In genomic region chr4:2624782-2625548, GRCh38 we compare ENCODE assay signal across 25 cellular contexts.
DNase-seq lines count a peak whose midpoint lies in the region; ATAC-seq and TF ChIP-seq lines count a peak whose summit lies in the region.
"Had no signal": no experiment of that assay in that cellular context is flagged by ENCODE, and none has a peak within 500 bp of the region (broad histone marks: within the 10 kb centered on the region; RNA-seq: fewer than 3 reads in every experiment).

No MANE protein-coding gene starts in this region.

- TF ChIP-seq POLR2A in esophagus muscularis mucosa (IDR thresholded peaks at IDR 0.05; ENCODE audit: low read depth) = no peak

- no peaks in the 10 kb centered on the region for H3K9me3 ChIP-seq in esophagus muscularis mucosa
- H3K9me3 ChIP-seq: lower lobe of right lung had no signal

- no peaks in the 10 kb centered on the region for H3K9me3 Mint-ChIP-seq in activated naive CD8-positive, alpha-beta T cell treated with anti-CD3 and anti-CD28 coated beads for 36 hours
- no peaks in the 10 kb centered on the region for H3K9me3 Mint-ChIP-seq in stimulated activated naive B cell treated with anti-CD40 and anti-IgM and Interleukin-4, amounts not matched to agents 10 μg/mL and 1 μg/mL and 100 μg/mL, for 72 hours
- H3K9me3 Mint-ChIP-seq: activated CD4-positive, alpha-beta T cell treated with anti-CD3 and anti-CD28 coated beads, Interleukin-2, amount 10 ng/mL, durations not matched to agents 7 days and 5 days; dendritic cell treated with granulocyte-macrophage colony-stimulating factor and Interleukin-4, amounts not matched to agents 40 ng/mL and 50 ng/mL, for 4 days; T-helper 2 cell treated with Interferon-gamma antibody and Interleukin-4, amounts not matched to agents 5 μg/mL and 100 μg/mL, for 36 hours had no signal

- ATAC-seq in Right ventricle myocardium inferior (no peak), left lobe of liver (no peak), HG02885 (IDR thresholded peaks at IDR 0.05; ENCODE audit: poor library complexity, unreplicated experiment) (no peak)
- ATAC-seq in stimulated activated naive B cell treated with anti-CD40 and anti-IgM and Interleukin-4, amounts not matched to agents 10 μg/mL and 1 μg/mL and 100 μg/mL, for 72 hours (replicated peaks) = no peak
- ATAC-seq: activated CD8-positive, alpha-beta memory T cell treated with anti-CD3 and anti-CD28 coated beads, Interleukin-2, amount 10 ng/mL, durations not matched to agents 7 days and 5 days; lower lobe of right lung had no signal

- no peak overlapping the region for H3K4me3 Mint-ChIP-seq in activated naive CD8-positive, alpha-beta T cell treated with anti-CD3 and anti-CD28 coated beads for 36 hours
- H3K4me3 Mint-ChIP-seq in stimulated activated naive B cell treated with anti-CD40 and anti-IgM and Interleukin-4, amounts not matched to agents 10 μg/mL and 1 μg/mL and 100 μg/mL, for 72 hours = no peak overlapping the region
- H3K4me3 Mint-ChIP-seq: activated CD4-positive, alpha-beta T cell treated with anti-CD3 and anti-CD28 coated beads, Interleukin-2, amount 10 ng/mL, durations not matched to agents 7 days and 5 days; activated CD8-positive, alpha-beta memory T cell treated with anti-CD3 and anti-CD28 coated beads, Interleukin-2, amount 10 ng/mL, durations not matched to agents 7 days and 5 days; dendritic cell treated with granulocyte-macrophage colony-stimulating factor and Interleukin-4, amounts not matched to agents 40 ng/mL and 50 ng/mL, for 4 days; T-helper 2 cell treated with Interferon-gamma antibody and Interleukin-4, amounts not matched to agents 5 μg/mL and 100 μg/mL, for 36 hours had no signal

- H3K27me3 Mint-ChIP-seq in activated naive CD8-positive, alpha-beta T cell treated with anti-CD3 and anti-CD28 coated beads for 36 hours = no peaks in the 10 kb centered on the region
- no peaks in the 10 kb centered on the region for H3K27me3 Mint-ChIP-seq in stimulated activated naive B cell treated with anti-CD40 and anti-IgM and Interleukin-4, amounts not matched to agents 10 μg/mL and 1 μg/mL and 100 μg/mL, for 72 hours
- H3K27me3 Mint-ChIP-seq: activated CD4-positive, alpha-beta T cell treated with anti-CD3 and anti-CD28 coated beads, Interleukin-2, amount 10 ng/mL, durations not matched to agents 7 days and 5 days; activated CD8-positive, alpha-beta memory T cell treated with anti-CD3 and anti-CD28 coated beads, Interleukin-2, amount 10 ng/mL, durations not matched to agents 7 days and 5 days; dendritic cell treated with granulocyte-macrophage colony-stimulating factor and Interleukin-4, amounts not matched to agents 40 ng/mL and 50 ng/mL, for 4 days had no signal

- H3K4me1 Mint-ChIP-seq in activated naive CD8-positive, alpha-beta T cell treated with anti-CD3 and anti-CD28 coated beads for 36 hours = peaks cover 15% of the 10 kb centered on the region
- peaks cover 22 to 32% of the 10 kb centered on the region in 2 donors for H3K4me1 Mint-ChIP-seq in stimulated activated naive B cell treated with anti-CD40 and anti-IgM and Interleukin-4, amounts not matched to agents 10 μg/mL and 1 μg/mL and 100 μg/mL, for 72 hours

- no peak for TF ChIP-seq EP300 in esophagus muscularis mucosa (IDR thresholded peaks at IDR 0.05)

- H3K27ac ChIP-seq in esophagus muscularis mucosa (replicated peaks in 1 of 4) = peak overlapping the region in 1 of 4 donors; percentile 23
- H3K27ac ChIP-seq: cardiac muscle cell, lower lobe of right lung, VCaP had no signal

- 67% methylated on average over 22 of the region's 22 CpGs for WGBS in esophagus muscularis mucosa

- H3K36me3 Mint-ChIP-seq in activated naive CD8-positive, alpha-beta T cell treated with anti-CD3 and anti-CD28 coated beads for 36 hours = peaks cover 7% of the 10 kb centered on the region
- peaks cover 19 to 38% of the 10 kb centered on the region in 2 donors for H3K36me3 Mint-ChIP-seq in stimulated activated naive B cell treated with anti-CD40 and anti-IgM and Interleukin-4, amounts not matched to agents 10 μg/mL and 1 μg/mL and 100 μg/mL, for 72 hours

- peak; percentile 70 for DNase-seq in cardiac septum (ENCODE audit: low spot score)
- DNase-seq in Right ventricle myocardium inferior (ENCODE audit: missing footprints) = no peak
- DNase-seq in activated naive CD8-positive, alpha-beta T cell treated with anti-CD3 and anti-CD28 coated beads for 36 hours = no peak
- peak; percentile 42 for DNase-seq in left lobe of liver (ENCODE audit: low spot score)
- no peak for DNase-seq in stimulated activated naive B cell treated with anti-CD40 and anti-IgM and Interleukin-4, amounts not matched to agents 10 μg/mL and 1 μg/mL and 100 μg/mL, for 72 hours
- DNase-seq in esophagus muscularis mucosa (ENCODE audit: extremely low spot score) = no peak
- DNase-seq in stimulated activated naive CD4-positive, alpha-beta T cell (lab: John Stamatoyannopoulos, UW) = no peak
- DNase-seq: activated CD4-positive, alpha-beta T cell treated with anti-CD3 and anti-CD28 coated beads, Interleukin-2, amount 10 ng/mL, durations not matched to agents 7 days and 5 days; activated CD8-positive, alpha-beta memory T cell treated with anti-CD3 and anti-CD28 coated beads, Interleukin-2, amount 10 ng/mL, durations not matched to agents 7 days and 5 days; amniotic stem cell; C1 segment of cervical spinal cord; Calu3; GOT3; hypothalamus; lower lobe of right lung; NCI-H1105 treated with DMSO at 0.1 percent for 48 hours; NCI-H2081 treated with DMSO at 0.1 percent for 48 hours; NCI-H510A; retina; stimulated activated CD4-positive, alpha-beta T cell treated with anti-CD3 and anti-CD28 coated beads, Interleukin-12 subunit alpha, Interleukin-12 subunit beta, amount 100 ng/mL, for 4 hours had no signal

- no peak for TF ChIP-seq CTCF in esophagus muscularis mucosa (IDR thresholded peaks at IDR 0.05)

- H3K4me3 ChIP-seq in esophagus muscularis mucosa = no peak overlapping the region
- H3K4me3 ChIP-seq: cardiac muscle cell, lower lobe of right lung had no signal

- peaks cover 23 to 45% (median 30%) of the 10 kb centered on the region in 4 donors for H3K36me3 ChIP-seq in esophagus muscularis mucosa

- intact Hi-C loops in cardiac septum (cut with DNase I) (loop anchor here (5.0 kb wide), 1 partner anchor 408 kb away; no protein-coding TSS in a partner anchor), Right ventricle myocardium inferior (cut with DNase I) (loop anchor here (10.0 kb wide), 1 partner anchor 90 kb away; the partner anchor contains the start of gene FAM193A), esophagus muscularis mucosa (cut with DNase I) (no loop called here)

- H3K27ac Mint-ChIP-seq in activated naive CD8-positive, alpha-beta T cell treated with anti-CD3 and anti-CD28 coated beads for 36 hours = peak overlapping the region; percentile 12
- H3K27ac Mint-ChIP-seq in stimulated activated naive B cell treated with anti-CD40 and anti-IgM and Interleukin-4, amounts not matched to agents 10 μg/mL and 1 μg/mL and 100 μg/mL, for 72 hours = peak overlapping the region; percentile 10
- H3K27ac Mint-ChIP-seq: activated CD4-positive, alpha-beta T cell treated with anti-CD3 and anti-CD28 coated beads, Interleukin-2, amount 10 ng/mL, durations not matched to agents 7 days and 5 days; activated CD8-positive, alpha-beta memory T cell treated with anti-CD3 and anti-CD28 coated beads, Interleukin-2, amount 10 ng/mL, durations not matched to agents 7 days and 5 days; dendritic cell treated with granulocyte-macrophage colony-stimulating factor and Interleukin-4, amounts not matched to agents 40 ng/mL and 50 ng/mL, for 4 days; T-helper 2 cell treated with Interferon-gamma antibody and Interleukin-4, amounts not matched to agents 5 μg/mL and 100 μg/mL, for 36 hours had no signal

- H3K27me3 ChIP-seq in esophagus muscularis mucosa = no peaks in the 10 kb centered on the region
- H3K27me3 ChIP-seq: cardiac muscle cell had no signal

- peaks cover 9 to 56% (median 33%) of the 10 kb centered on the region in 4 donors for H3K4me1 ChIP-seq in esophagus muscularis mucosa
- H3K4me1 ChIP-seq: lower lobe of right lung had no signal

Comparison
In these comparisons a context has a peak if more than half of its experiments do, and no peak if none do; other contexts are left out.
1. DNase-seq: peak in cardiac septum (single experiment) and left lobe of liver (single experiment); none in Right ventricle myocardium inferior (single experiment), activated naive CD8-positive, alpha-beta T cell treated with anti-CD3 and anti-CD28 coated beads for 36 hours (single experiment), stimulated activated naive B cell treated with anti-CD40 and anti-IgM and Interleukin-4, amounts not matched to agents 10 μg/mL and 1 μg/mL and 100 μg/mL, for 72 hours (single experiment), esophagus muscularis mucosa (single experiment) and stimulated activated naive CD4-positive, alpha-beta T cell (0 of 6).